ENCODE assay signal across 1 cellular context in the genomic region with DNA sequence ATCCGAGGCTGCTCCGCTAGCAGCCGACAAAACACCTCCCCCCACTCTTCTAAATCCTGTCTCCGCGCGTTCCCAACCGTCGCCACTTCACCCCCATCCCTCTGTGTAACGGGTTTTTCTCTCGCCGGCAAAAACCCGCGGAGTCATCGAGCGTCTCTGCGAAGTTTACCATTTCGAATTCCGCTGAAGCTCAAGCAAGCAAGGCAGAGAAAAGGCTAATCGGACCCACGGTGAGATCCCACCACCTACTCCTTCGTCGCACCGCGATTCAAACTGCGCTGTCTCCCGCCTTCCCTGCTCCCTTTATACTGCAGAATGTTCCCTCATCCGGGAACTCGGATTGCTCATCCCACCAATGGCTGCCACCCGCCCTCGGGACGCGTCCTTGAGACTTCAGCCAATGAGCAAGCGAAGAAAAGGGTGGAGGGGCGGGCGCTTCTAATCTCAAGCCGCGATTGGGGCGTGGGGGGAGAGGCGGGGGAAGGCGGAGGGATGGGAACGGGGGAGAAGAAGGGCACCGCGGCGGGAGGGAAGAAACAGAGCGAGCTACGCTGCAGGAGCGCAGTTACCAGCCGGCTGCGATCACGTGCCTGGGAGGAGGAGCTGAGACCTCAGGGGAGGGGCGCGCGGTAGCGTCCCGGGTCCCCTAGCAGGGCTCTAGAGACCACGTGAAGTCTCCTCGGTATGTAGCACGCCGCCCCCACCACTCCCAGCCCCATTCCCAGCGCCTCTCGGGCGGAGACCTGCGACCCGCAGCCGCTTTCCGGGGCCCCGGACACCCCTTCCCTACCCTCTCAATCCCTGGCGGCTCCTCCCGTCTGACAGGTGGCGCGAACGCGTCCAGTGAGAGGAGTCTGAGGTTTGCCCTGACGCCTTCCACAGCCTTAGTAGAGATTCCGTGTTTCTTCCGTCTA.
A peak's percentile ranks its signal among the peaks of the same experiment; 100 is the strongest.
TF ChIP-seq lines count a peak whose summit lies in the region.

A gene (minus strand): TSS at position 277 of the 914 bp plus-strand sequence. CDS start 105 bp downstream, at position 172.

TF ChIP-seq in K562, 482 proteins besides CTCF, POLR2A, EP300 and RAD21 (continued from another document and continues in another):
- TF ChIP-seq, protein P1, sequence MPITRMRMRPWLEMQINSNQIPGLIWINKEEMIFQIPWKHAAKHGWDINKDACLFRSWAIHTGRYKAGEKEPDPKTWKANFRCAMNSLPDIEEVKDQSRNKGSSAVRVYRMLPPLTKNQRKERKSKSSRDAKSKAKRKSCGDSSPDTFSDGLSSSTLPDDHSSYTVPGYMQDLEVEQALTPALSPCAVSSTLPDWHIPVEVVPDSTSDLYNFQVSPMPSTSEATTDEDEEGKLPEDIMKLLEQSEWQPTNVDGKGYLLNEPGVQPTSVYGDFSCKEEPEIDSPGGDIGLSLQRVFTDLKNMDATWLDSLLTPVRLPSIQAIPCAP (CRISPR knock-in tag; IDR thresholded peaks at IDR 0.05; ENCODE audit: borderline replicate concordance) = no peak
- TF ChIP-seq KAT8 (IDR thresholded peaks at IDR 0.05; ENCODE audit: low read depth) (no peak), XRCC5 (IDR thresholded peaks at IDR 0.05; ENCODE audit: low read depth, low read length) (peak; percentile 74; the same call in 1 of the 2 replicates), FOXJ3 (CRISPR knock-in tag; IDR thresholded peaks at IDR 0.05) (no peak), RFX5 (IDR thresholded peaks at IDR 0.05; ENCODE audit: low read depth, low read length) (0 out of 2 replicates have a peak, but pooled peaks have one; percentile 53), ATF7 (IDR thresholded peaks at IDR 0.05) (peak; percentile 51; the same call in 1 of the 2 replicates), PHB2 (IDR thresholded peaks at IDR 0.05; ENCODE audit: low read depth) (no peak), POLR2G (IDR thresholded peaks at IDR 0.05; ENCODE audit: low read depth, low read length) (peak; percentile 99), ZNF184 (CRISPR knock-in tag; IDR thresholded peaks at IDR 0.05) (no peak), ZNF561 (CRISPR knock-in tag; conservative IDR thresholded peaks at IDR 0.05) (no peak), ZFX (CRISPR knock-in tag; IDR thresholded peaks at IDR 0.05) (no peak; the same call in 1 of the 2 replicates), TCF7 (IDR thresholded peaks at IDR 0.05; ENCODE audit: borderline replicate concordance) (no peak), ZNF445 (CRISPR knock-in tag; IDR thresholded peaks at IDR 0.05; ENCODE audit: low read depth) (no peak), BHLHE40 (IDR thresholded peaks at IDR 0.05; ENCODE audit: low read length) (peak; percentile 97), ZNF197 (CRISPR knock-in tag; IDR thresholded peaks at IDR 0.05; ENCODE audit: low read depth) (no peak), MYNN (IDR thresholded peaks at IDR 0.05) (peak; percentile 50; the same call in 1 of the 2 replicates), MYNN (CRISPR knock-in tag; IDR thresholded peaks at IDR 0.05) (no peak), ZNF408 (CRISPR knock-in tag; IDR thresholded peaks at IDR 0.05; ENCODE audit: low read depth) (no peak), HCFC1 (IDR thresholded peaks at IDR 0.05; ENCODE audit: low read depth, low read length) (no peak), RNF2 (IDR thresholded peaks at IDR 0.05) (peak; percentile 15; the same call in 1 of the 2 replicates), NRF1 (conservative IDR thresholded peaks at IDR 0.05 in 1 of 2, IDR thresholded peaks at IDR 0.05 in 1 of 2) (peak; percentile 46 to 59), RBM25 (IDR thresholded peaks at IDR 0.05; ENCODE audit: low read depth, low read length, severe bottlenecking) (peak; percentile 36), CBX5 (IDR thresholded peaks at IDR 0.05; ENCODE audit: borderline replicate concordance, low read depth) (no peak), TCF3 (CRISPR knock-in tag; IDR thresholded peaks at IDR 0.05) (no peak), PHF20 (IDR thresholded peaks at IDR 0.05; ENCODE audit: partially characterized antibody) (peak; percentile 34), POLR2AphosphoS2 (IDR thresholded peaks at IDR 0.05; ENCODE audit: low read length) (peak; percentile 86; the same call in 1 of the 2 replicates), CEBPG (CRISPR knock-in tag; IDR thresholded peaks at IDR 0.05) (no peak), CEBPG (tag; conservative IDR thresholded peaks at IDR 0.05 in 1 of 2, IDR thresholded peaks at IDR 0.05 in 1 of 2) (no peak), ZNF785 (CRISPR knock-in tag; IDR thresholded peaks at IDR 0.05) (no peak), NR2C2 (CRISPR knock-in tag; IDR thresholded peaks at IDR 0.05) (0 out of 2 replicates have a peak, but pooled peaks have one; percentile 39), NR2C2 (tag; IDR thresholded peaks at IDR 0.05) (peak; percentile 26; the same call in 1 of the 2 replicates), DMBX1 (CRISPR knock-in tag; IDR thresholded peaks at IDR 0.05; ENCODE audit: borderline replicate concordance) (no peak), ZKSCAN3 (CRISPR knock-in tag; IDR thresholded peaks at IDR 0.05) (no peak), GABPA (tag; conservative IDR thresholded peaks at IDR 0.05; ENCODE audit: low read depth) (no peak), COPS2 (conservative IDR thresholded peaks at IDR 0.05) (no peak), HLTF (IDR thresholded peaks at IDR 0.05) (0 out of 2 replicates have a peak, but pooled peaks have one; percentile 52), SP1 (CRISPR knock-in tag; IDR thresholded peaks at IDR 0.05) (peak; percentile 83), JUNB (CRISPR knock-in tag; conservative IDR thresholded peaks at IDR 0.05) (no peak), CC2D1A (IDR thresholded peaks at IDR 0.05) (peak; percentile 63), PRMT5 (CRISPR knock-in tag; IDR thresholded peaks at IDR 0.05) (no peak)
- TF ChIP-seq, protein P2, sequence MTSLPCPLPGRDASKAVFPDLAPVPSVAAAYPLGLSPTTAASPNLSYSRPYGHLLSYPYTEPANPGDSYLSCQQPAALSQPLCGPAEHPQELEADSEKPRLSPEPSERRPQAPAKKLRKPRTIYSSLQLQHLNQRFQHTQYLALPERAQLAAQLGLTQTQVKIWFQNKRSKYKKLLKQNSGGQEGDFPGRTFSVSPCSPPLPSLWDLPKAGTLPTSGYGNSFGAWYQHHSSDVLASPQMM (CRISPR knock-in tag; IDR thresholded peaks at IDR 0.05) = no peak
- TF ChIP-seq, protein P3, sequence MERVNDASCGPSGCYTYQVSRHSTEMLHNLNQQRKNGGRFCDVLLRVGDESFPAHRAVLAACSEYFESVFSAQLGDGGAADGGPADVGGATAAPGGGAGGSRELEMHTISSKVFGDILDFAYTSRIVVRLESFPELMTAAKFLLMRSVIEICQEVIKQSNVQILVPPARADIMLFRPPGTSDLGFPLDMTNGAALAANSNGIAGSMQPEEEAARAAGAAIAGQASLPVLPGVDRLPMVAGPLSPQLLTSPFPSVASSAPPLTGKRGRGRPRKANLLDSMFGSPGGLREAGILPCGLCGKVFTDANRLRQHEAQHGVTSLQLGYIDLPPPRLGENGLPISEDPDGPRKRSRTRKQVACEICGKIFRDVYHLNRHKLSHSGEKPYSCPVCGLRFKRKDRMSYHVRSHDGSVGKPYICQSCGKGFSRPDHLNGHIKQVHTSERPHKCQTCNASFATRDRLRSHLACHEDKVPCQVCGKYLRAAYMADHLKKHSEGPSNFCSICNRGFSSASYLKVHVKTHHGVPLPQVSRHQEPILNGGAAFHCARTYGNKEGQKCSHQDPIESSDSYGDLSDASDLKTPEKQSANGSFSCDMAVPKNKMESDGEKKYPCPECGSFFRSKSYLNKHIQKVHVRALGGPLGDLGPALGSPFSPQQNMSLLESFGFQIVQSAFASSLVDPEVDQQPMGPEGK (CRISPR knock-in tag; IDR thresholded peaks at IDR 0.05; ENCODE audit: borderline replicate concordance) = no peak
- TF ChIP-seq, protein P4, sequence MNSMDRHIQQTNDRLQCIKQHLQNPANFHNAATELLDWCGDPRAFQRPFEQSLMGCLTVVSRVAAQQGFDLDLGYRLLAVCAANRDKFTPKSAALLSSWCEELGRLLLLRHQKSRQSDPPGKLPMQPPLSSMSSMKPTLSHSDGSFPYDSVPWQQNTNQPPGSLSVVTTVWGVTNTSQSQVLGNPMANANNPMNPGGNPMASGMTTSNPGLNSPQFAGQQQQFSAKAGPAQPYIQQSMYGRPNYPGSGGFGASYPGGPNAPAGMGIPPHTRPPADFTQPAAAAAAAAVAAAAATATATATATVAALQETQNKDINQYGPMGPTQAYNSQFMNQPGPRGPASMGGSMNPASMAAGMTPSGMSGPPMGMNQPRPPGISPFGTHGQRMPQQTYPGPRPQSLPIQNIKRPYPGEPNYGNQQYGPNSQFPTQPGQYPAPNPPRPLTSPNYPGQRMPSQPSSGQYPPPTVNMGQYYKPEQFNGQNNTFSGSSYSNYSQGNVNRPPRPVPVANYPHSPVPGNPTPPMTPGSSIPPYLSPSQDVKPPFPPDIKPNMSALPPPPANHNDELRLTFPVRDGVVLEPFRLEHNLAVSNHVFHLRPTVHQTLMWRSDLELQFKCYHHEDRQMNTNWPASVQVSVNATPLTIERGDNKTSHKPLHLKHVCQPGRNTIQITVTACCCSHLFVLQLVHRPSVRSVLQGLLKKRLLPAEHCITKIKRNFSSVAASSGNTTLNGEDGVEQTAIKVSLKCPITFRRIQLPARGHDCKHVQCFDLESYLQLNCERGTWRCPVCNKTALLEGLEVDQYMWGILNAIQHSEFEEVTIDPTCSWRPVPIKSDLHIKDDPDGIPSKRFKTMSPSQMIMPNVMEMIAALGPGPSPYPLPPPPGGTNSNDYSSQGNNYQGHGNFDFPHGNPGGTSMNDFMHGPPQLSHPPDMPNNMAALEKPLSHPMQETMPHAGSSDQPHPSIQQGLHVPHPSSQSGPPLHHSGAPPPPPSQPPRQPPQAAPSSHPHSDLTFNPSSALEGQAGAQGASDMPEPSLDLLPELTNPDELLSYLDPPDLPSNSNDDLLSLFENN (IDR thresholded peaks at IDR 0.05; ENCODE audit: low read depth in 2 of 2, low read length in 2 of 2) = peak in 1 of 2 experiments; percentile 74; a peak in 1 of 4 replicates
- TF ChIP-seq, protein P5, sequence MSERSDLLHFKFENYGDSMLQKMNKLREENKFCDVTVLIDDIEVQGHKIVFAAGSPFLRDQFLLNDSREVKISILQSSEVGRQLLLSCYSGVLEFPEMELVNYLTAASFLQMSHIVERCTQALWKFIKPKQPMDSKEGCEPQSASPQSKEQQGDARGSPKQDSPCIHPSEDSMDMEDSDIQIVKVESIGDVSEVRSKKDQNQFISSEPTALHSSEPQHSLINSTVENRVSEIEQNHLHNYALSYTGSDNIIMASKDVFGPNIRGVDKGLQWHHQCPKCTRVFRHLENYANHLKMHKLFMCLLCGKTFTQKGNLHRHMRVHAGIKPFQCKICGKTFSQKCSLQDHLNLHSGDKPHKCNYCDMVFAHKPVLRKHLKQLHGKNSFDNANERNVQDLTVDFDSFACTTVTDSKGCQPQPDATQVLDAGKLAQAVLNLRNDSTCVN (CRISPR knock-in tag; IDR thresholded peaks at IDR 0.05) = peak; percentile 67; the same call in 1 of the 2 replicates
- TF ChIP-seq, protein P6, sequence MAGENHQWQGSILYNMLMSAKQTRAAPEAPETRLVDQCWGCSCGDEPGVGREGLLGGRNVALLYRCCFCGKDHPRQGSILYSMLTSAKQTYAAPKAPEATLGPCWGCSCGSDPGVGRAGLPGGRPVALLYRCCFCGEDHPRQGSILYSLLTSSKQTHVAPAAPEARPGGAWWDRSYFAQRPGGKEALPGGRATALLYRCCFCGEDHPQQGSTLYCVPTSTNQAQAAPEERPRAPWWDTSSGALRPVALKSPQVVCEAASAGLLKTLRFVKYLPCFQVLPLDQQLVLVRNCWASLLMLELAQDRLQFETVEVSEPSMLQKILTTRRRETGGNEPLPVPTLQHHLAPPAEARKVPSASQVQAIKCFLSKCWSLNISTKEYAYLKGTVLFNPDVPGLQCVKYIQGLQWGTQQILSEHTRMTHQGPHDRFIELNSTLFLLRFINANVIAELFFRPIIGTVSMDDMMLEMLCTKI (IDR thresholded peaks at IDR 0.05; ENCODE audit: partially characterized antibody) = no peak
- TF ChIP-seq, protein P7, sequence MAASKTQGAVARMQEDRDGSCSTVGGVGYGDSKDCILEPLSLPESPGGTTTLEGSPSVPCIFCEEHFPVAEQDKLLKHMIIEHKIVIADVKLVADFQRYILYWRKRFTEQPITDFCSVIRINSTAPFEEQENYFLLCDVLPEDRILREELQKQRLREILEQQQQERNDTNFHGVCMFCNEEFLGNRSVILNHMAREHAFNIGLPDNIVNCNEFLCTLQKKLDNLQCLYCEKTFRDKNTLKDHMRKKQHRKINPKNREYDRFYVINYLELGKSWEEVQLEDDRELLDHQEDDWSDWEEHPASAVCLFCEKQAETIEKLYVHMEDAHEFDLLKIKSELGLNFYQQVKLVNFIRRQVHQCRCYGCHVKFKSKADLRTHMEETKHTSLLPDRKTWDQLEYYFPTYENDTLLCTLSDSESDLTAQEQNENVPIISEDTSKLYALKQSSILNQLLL (CRISPR knock-in tag; IDR thresholded peaks at IDR 0.05; ENCODE audit: borderline replicate concordance) = no peak
- TF ChIP-seq, protein P8, sequence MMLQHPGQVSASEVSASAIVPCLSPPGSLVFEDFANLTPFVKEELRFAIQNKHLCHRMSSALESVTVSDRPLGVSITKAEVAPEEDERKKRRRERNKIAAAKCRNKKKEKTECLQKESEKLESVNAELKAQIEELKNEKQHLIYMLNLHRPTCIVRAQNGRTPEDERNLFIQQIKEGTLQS (IDR thresholded peaks at IDR 0.05) = peak; percentile 53
- TF ChIP-seq, protein P8 (CRISPR knock-in tag; conservative IDR thresholded peaks at IDR 0.05) = peak; percentile 54; the same call in 1 of the 2 replicates
- TF ChIP-seq, protein P9, sequence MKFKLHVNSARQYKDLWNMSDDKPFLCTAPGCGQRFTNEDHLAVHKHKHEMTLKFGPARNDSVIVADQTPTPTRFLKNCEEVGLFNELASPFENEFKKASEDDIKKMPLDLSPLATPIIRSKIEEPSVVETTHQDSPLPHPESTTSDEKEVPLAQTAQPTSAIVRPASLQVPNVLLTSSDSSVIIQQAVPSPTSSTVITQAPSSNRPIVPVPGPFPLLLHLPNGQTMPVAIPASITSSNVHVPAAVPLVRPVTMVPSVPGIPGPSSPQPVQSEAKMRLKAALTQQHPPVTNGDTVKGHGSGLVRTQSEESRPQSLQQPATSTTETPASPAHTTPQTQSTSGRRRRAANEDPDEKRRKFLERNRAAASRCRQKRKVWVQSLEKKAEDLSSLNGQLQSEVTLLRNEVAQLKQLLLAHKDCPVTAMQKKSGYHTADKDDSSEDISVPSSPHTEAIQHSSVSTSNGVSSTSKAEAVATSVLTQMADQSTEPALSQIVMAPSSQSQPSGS (CRISPR knock-in tag; IDR thresholded peaks at IDR 0.05) = no peak
